ENCODE assay signal across 11 cellular contexts in genomic region chr11:127789887-127790286, GRCh38.
A peak's percentile ranks its signal among the peaks of the same experiment; 100 is the strongest.
DNase-seq lines count a peak whose midpoint lies in the region; ATAC-seq and TF ChIP-seq lines count a peak whose summit lies in the region.
"Had no signal": no experiment of that assay in that cellular context is flagged by ENCODE, and none has a peak within 500 bp of the region (broad histone marks: within the 10 kb centered on the region; RNA-seq: fewer than 3 reads in every experiment).

No MANE protein-coding gene starts in this region.

- H3K4me3 ChIP-seq in hepatocyte: no peak overlapping the region
- no peak overlapping the region for H3K4me3 ChIP-seq in foreskin fibroblast (ENCODE audit: low read depth in 1 of 2, low read length in 2 of 2)
- H3K4me3 ChIP-seq: ovary had no signal

- TF ChIP-seq CTCF in hepatocyte (IDR thresholded peaks at IDR 0.05; ENCODE audit: poor library complexity) (peak; percentile 38), foreskin fibroblast (IDR thresholded peaks at IDR 0.05; ENCODE audit: low read depth, low read length) (no peak)

- H4K20me1 ChIP-seq in hepatocyte (ENCODE audit: insufficient read depth, poor library complexity, severe bottlenecking): no peaks in the 10 kb centered on the region

- no peaks in the 10 kb centered on the region for H3K9me2 ChIP-seq in hepatocyte (replicated peaks; ENCODE audit: insufficient read depth)

- H3K9me3 ChIP-seq in hepatocyte (ENCODE audit: low read depth): no peaks in the 10 kb centered on the region
- H3K9me3 ChIP-seq: ovary had no signal

- DNase-seq in COR-L47 (lab: John Stamatoyannopoulos, UW): peak; percentile 37
- DNase-seq in NCI-H82 (lab: John Stamatoyannopoulos, UW): peak; percentile 70
- DNase-seq in hepatocyte (ENCODE audit: low spot score): peak; percentile 25
- no peak for DNase-seq in C1 segment of cervical spinal cord (lab: John Stamatoyannopoulos, UW)
- no peak for DNase-seq in foreskin fibroblast
- no peak for DNase-seq in glomerular visceral epithelial cell (ENCODE audit: extremely low spot score)
- DNase-seq: activated CD4-positive, alpha-beta T cell treated with anti-CD3 and anti-CD28 coated beads, Interleukin-2, amount 50 U/mL, for 48 hours; ovary had no signal

- H3K36me3 ChIP-seq in hepatocyte (replicated peaks; ENCODE audit: insufficient read depth, low read depth): no peaks in the 10 kb centered on the region
- H3K36me3 ChIP-seq: ovary had no signal

- no peak overlapping the region for H2AFZ ChIP-seq in hepatocyte

- no peak overlapping the region for H3K27ac ChIP-seq in hepatocyte
- H3K27ac ChIP-seq: ovary had no signal

- H3K4me1 ChIP-seq in hepatocyte (ENCODE audit: insufficient read depth): no peaks in the 10 kb centered on the region

- H3K4me2 ChIP-seq in hepatocyte: no peak overlapping the region

- no peaks in the 10 kb centered on the region for H3K27me3 ChIP-seq in hepatocyte
- H3K27me3 ChIP-seq: ovary had no signal

- WGBS in hepatocyte (ENCODE audit: low lambda C conversion rate, missing lambda C conversion rate): 53% methylated on average over 7 of the region's 7 CpGs

- ATAC-seq in GM21576 (IDR thresholded peaks at IDR 0.05; ENCODE audit: unreplicated experiment) (peak; percentile 60), GM19452 (IDR thresholded peaks at IDR 0.05; ENCODE audit: unreplicated experiment) (no peak)
- ATAC-seq: esophagus mucosa had no signal

- no peaks in the 10 kb centered on the region for H3K79me2 ChIP-seq in hepatocyte

Comparison
In these comparisons a context has a peak if more than half of its experiments do, and no peak if none do; other contexts are left out.
1. DNase-seq: peak in COR-L47 (single experiment), NCI-H82 (single experiment) and hepatocyte (single experiment); none in C1 segment of cervical spinal cord (0 of 14), foreskin fibroblast (0 of 2) and glomerular visceral epithelial cell (single experiment).